22 cellular contexts compared by ENCODE assay signal in genomic region chr22:22075382-22076163, GRCh38.
DNase-seq lines count a peak whose midpoint lies in the region; ATAC-seq and TF ChIP-seq lines count a peak whose summit lies in the region.
"Had no signal": no experiment of that assay in that cellular context is flagged by ENCODE, and none has a peak within 500 bp of the region (broad histone marks: within the 10 kb centered on the region; RNA-seq: fewer than 3 reads in every experiment).

No MANE protein-coding gene starts in this region.

- H3K79me1 ChIP-seq in IMR-90 (ENCODE audit: low read depth in 1 of 2, low read length in 2 of 2) = no peaks in the 10 kb centered on the region

- H3K4ac ChIP-seq in IMR-90 (ENCODE audit: low read depth, low read length) = 0 out of 2 replicates have a peak overlapping the region, but pooled peaks have one; percentile 13

- no peak overlapping the region for H2BK20ac ChIP-seq in IMR-90 (ENCODE audit: low read depth, low read length)

- peaks cover 13% of the 10 kb centered on the region for H3K27me3 ChIP-seq in IMR-90 (ENCODE audit: control insufficient read depth, insufficient read depth, low read length)
- H3K27me3 ChIP-seq in mammary epithelial cell (ENCODE audit: insufficient read depth, low read length) = no peaks in the 10 kb centered on the region
- peaks cover 11% of the 10 kb centered on the region for H3K27me3 ChIP-seq in osteoblast (ENCODE audit: insufficient read depth, low read length)
- H3K27me3 ChIP-seq: BLaER1, thyroid gland had no signal

- H3K4me3 ChIP-seq in IMR-90 (ENCODE audit: insufficient read depth, low read depth, low read length) (no peak overlapping the region), mammary epithelial cell (replicated peaks in 1 of 3; ENCODE audit: insufficient read depth in 1 of 3, low read depth in 2 of 3, low read length in 3 of 3) (no peak overlapping the region), osteoblast (ENCODE audit: insufficient read depth, low read length) (no peak overlapping the region)
- H3K4me3 ChIP-seq: BLaER1, cardiac muscle cell, coronary artery, SJSA1, smooth muscle cell, thyroid gland had no signal

- dilution Hi-C loops in IMR-90 (cut with HindIII; ENCODE audit: low sequenced_read_pairs, unreplicated experiment) = no loop called here
- dilution Hi-C loops in mammary epithelial cell (cut with HindIII; ENCODE audit: low sequenced_read_pairs) = no loop called here

- H2AK5ac ChIP-seq in IMR-90 (ENCODE audit: low read depth, low read length) = no peak overlapping the region

- no peak for TF ChIP-seq POLR2A in IMR-90 (IDR thresholded peaks at IDR 0.05; ENCODE audit: low read depth, low read length)

- H3K4me1 ChIP-seq in IMR-90 (ENCODE audit: control insufficient read depth, insufficient read depth, low read length) (peaks cover 12% of the 10 kb centered on the region; the same call in 1 of the 2 replicates), mammary epithelial cell (ENCODE audit: insufficient read depth, low read length) (peaks cover 39% of the 10 kb centered on the region), osteoblast (ENCODE audit: insufficient read depth, low read length) (no peaks in the 10 kb centered on the region)
- H3K4me1 ChIP-seq: BLaER1, SJSA1 had no signal

- ATAC-seq in IMR-90 (ENCODE audit: low read depth) (peak; percentile 40), GM21619 (IDR thresholded peaks at IDR 0.05; ENCODE audit: unreplicated experiment) (no peak)
- ATAC-seq: WTC11 had no signal

- in situ Hi-C loops in IMR-90 (cut with MboI; ENCODE audit: low sequenced_read_pairs) (no loop called here), mammary epithelial cell (cut with MboI; ENCODE audit: low sequenced_read_pairs in 2 of 2) (no loop called here)

- no peak overlapping the region; the same call in 1 of the 2 replicates for H3K14ac ChIP-seq in IMR-90 (replicated peaks; ENCODE audit: low read depth, low read length)

- no peak overlapping the region for H4K5ac ChIP-seq in IMR-90 (ENCODE audit: low read depth, low read length)

- POLR2A ChIA-PET in IMR-90 (lab: Charles Lee; ENCODE audit: unreplicated experiment) = no interaction called here

- TF ChIP-seq RAD21 in IMR-90 (IDR thresholded peaks at IDR 0.05; ENCODE audit: low read length) = no peak

- TF ChIP-seq CTCF in IMR-90 (conservative IDR thresholded peaks at IDR 0.05; ENCODE audit: low read depth, low read length) = no peak
- TF ChIP-seq CTCF in mammary epithelial cell (conservative IDR thresholded peaks at IDR 0.05 in 1 of 2, IDR thresholded peaks at IDR 0.05 in 1 of 2; ENCODE audit: extremely low read depth in 1 of 2, insufficient read depth in 1 of 2, low read depth in 1 of 2, low read length in 2 of 2) = no peak
- TF ChIP-seq CTCF in osteoblast (IDR thresholded peaks at IDR 0.05; ENCODE audit: extremely low read depth, low read depth, low read length) = no peak

- peaks cover 5% of the 10 kb centered on the region; the same call in 1 of the 2 replicates for H3K9me1 ChIP-seq in IMR-90 (ENCODE audit: insufficient read depth, low read length)

- DNase-seq in IMR-90 = no peak
- no peak for DNase-seq in mammary epithelial cell
- DNase-seq in myocyte (ENCODE audit: low read depth) = peak; percentile 41
- DNase-seq in superior temporal gyrus (ENCODE audit: extremely low spot score) = peak; percentile 10
- no peak for DNase-seq in NCI-H1048 (lab: John Stamatoyannopoulos, UW)
- no peak for DNase-seq in osteoblast (ENCODE audit: insufficient read length, low spot score, missing footprints)
- DNase-seq: activated CD4-positive, alpha-beta T cell treated with anti-CD3 and anti-CD28 coated beads, Interleukin-2, amount 10 ng/mL, durations not matched to agents 24 days and 14 days; activated gamma-delta T cell; activated naive CD8-positive, alpha-beta T cell treated with anti-CD3 and anti-CD28 coated beads for 36 hours; activated T-cell treated with anti-CD3 and anti-CD28 coated beads, Interleukin-2, amount 50 U/mL, for 24 hours; effector memory CD4-positive, alpha-beta T cell; HCEC 1CT; NCI-H1694; T-helper 9 cell; thyroid gland had no signal

- H2AFZ ChIP-seq in IMR-90 (replicated peaks; ENCODE audit: low read length, poor library complexity) (no peak overlapping the region), mammary epithelial cell (ENCODE audit: low read depth, low read length) (peak overlapping the region; percentile 67), osteoblast (ENCODE audit: low read length) (no peak overlapping the region)

- CTCF ChIA-PET in IMR-90 (lab: Yijun Ruan, JAX) (interaction anchor here (1.2 kb wide), 1 partner anchor 35 kb away, joined by 3 read pairs; no protein-coding TSS in a partner anchor), mammary epithelial cell (lab: Charles Lee; ENCODE audit: low non-redundant PET) (interaction anchor here (0.5 kb wide), 1 partner anchor 132 kb away, joined by 8 read pairs; no protein-coding TSS in a partner anchor)

- H3K79me2 ChIP-seq in mammary epithelial cell (ENCODE audit: insufficient read depth, low read length) (no peaks in the 10 kb centered on the region), osteoblast (ENCODE audit: insufficient read depth, low read length) (no peaks in the 10 kb centered on the region)

- no peak overlapping the region for H4K8ac ChIP-seq in IMR-90 (ENCODE audit: low read depth in 2 of 2, low read length in 2 of 2)

- H3K18ac ChIP-seq in IMR-90 (ENCODE audit: low read depth, low read length) = no peak overlapping the region; the same call in 1 of the 2 replicates

- H3K9me3 ChIP-seq in IMR-90 (ENCODE audit: control insufficient read depth, insufficient read depth, low read length) = no peaks in the 10 kb centered on the region
- no peaks in the 10 kb centered on the region for H3K9me3 ChIP-seq in mammary epithelial cell (replicated peaks; ENCODE audit: insufficient read depth, low read length)
- no peaks in the 10 kb centered on the region for H3K9me3 ChIP-seq in osteoblast (ENCODE audit: low read depth, low read length)
- H3K9me3 ChIP-seq: BLaER1, SJSA1, thyroid gland had no signal

- intact Hi-C loops in IMR-90 (cut with micrococcal nuclease) = no loop called here
- intact Hi-C loops in mammary epithelial cell (cut with micrococcal nuclease) = no loop called here

- 61% methylated on average over 2 of the region's 12 CpGs; no CpG with 5 or more reads in 1 of the 2 experiments for WGBS in IMR-90 (ENCODE audit: extremely low coverage in 2 of 2, insufficient read length in 1 of 2), 2 experiments
- 88% methylated on average over 12 of the region's 12 CpGs for WGBS in mammary epithelial cell (ENCODE audit: low coverage, missing lambda C conversion rate)

- H3K56ac ChIP-seq in IMR-90 (ENCODE audit: extremely low read depth, insufficient read depth, low read length) = no peak overlapping the region

- H4K20me1 ChIP-seq in IMR-90 (ENCODE audit: insufficient read depth, low read length) (no peaks in the 10 kb centered on the region), mammary epithelial cell (ENCODE audit: insufficient read depth, low read length) (no peaks in the 10 kb centered on the region), osteoblast (ENCODE audit: insufficient read depth, low read length) (no peaks in the 10 kb centered on the region)
- H4K20me1 ChIP-seq: BLaER1 had no signal

- H3K36me3 ChIP-seq in IMR-90 (ENCODE audit: control insufficient read depth, insufficient read depth, low read length) (no peaks in the 10 kb centered on the region), mammary epithelial cell (ENCODE audit: insufficient read depth, low read length) (no peaks in the 10 kb centered on the region), osteoblast (ENCODE audit: insufficient read depth, low read length) (no peaks in the 10 kb centered on the region)
- H3K36me3 ChIP-seq: BLaER1, cardiac muscle cell, SJSA1, thyroid gland had no signal

- H2AK9ac ChIP-seq in IMR-90 (replicated peaks; ENCODE audit: low read depth, low read length, poor library complexity) = no peak overlapping the region

- H2BK15ac ChIP-seq in IMR-90 (ENCODE audit: low read depth, low read length) = no peak overlapping the region

- H3K4me2 ChIP-seq in IMR-90 (ENCODE audit: low read depth, low read length) = no peak overlapping the region
- H3K4me2 ChIP-seq in mammary epithelial cell (ENCODE audit: insufficient read depth, low read depth, low read length) = peak overlapping the region; percentile 32
- H3K4me2 ChIP-seq in osteoblast (ENCODE audit: insufficient read depth, low read length) = no peak overlapping the region
- H3K4me2 ChIP-seq: BLaER1, smooth muscle cell had no signal

- H3K27ac ChIP-seq in IMR-90 (ENCODE audit: insufficient read depth, low read length) (no peak overlapping the region), mammary epithelial cell (ENCODE audit: insufficient read depth, low read depth, low read length) (peak overlapping the region; percentile 63), osteoblast (ENCODE audit: low read depth, low read length) (no peak overlapping the region)
- H3K27ac ChIP-seq: BLaER1, cardiac muscle cell, SJSA1, thyroid gland had no signal

- H2BK120ac ChIP-seq in IMR-90 (ENCODE audit: low read depth, low read length) = 0 out of 2 replicates have a peak overlapping the region, but pooled peaks have one; percentile 14

- H4K91ac ChIP-seq in IMR-90 (ENCODE audit: insufficient read depth, low read depth, low read length) = no peak overlapping the region

- no peak overlapping the region for H2BK5ac ChIP-seq in IMR-90 (ENCODE audit: low read depth, low read length, poor library complexity, severe bottlenecking)

- BruUV-seq in IMR-90 (replicated peaks; lab: Mats Ljungman, UMichigan) = no TSS peak
- no TSS peak for BruUV-seq in mammary epithelial cell (replicated peaks; lab: Mats Ljungman, UMichigan)

- H3K23ac ChIP-seq in IMR-90 (ENCODE audit: low read depth, low read length) = no peak overlapping the region

- H3K9ac ChIP-seq in IMR-90 (ENCODE audit: low read depth, low read length) = no peak overlapping the region
- no peak overlapping the region for H3K9ac ChIP-seq in mammary epithelial cell (ENCODE audit: insufficient read depth, low read length)
- H3K9ac ChIP-seq: BLaER1 had no signal

TF ChIP-seq in IMR-90, 13 proteins besides CTCF, POLR2A, EP300 and RAD21 (continues in another document):
- TF ChIP-seq CHD1 (IDR thresholded peaks at IDR 0.05; ENCODE audit: low read depth, low read length) (no peak), FOS (IDR thresholded peaks at IDR 0.05; ENCODE audit: low read depth, low read length) (no peak)
- TF ChIP-seq, protein P1, sequence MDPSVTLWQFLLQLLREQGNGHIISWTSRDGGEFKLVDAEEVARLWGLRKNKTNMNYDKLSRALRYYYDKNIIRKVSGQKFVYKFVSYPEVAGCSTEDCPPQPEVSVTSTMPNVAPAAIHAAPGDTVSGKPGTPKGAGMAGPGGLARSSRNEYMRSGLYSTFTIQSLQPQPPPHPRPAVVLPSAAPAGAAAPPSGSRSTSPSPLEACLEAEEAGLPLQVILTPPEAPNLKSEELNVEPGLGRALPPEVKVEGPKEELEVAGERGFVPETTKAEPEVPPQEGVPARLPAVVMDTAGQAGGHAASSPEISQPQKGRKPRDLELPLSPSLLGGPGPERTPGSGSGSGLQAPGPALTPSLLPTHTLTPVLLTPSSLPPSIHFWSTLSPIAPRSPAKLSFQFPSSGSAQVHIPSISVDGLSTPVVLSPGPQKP (IDR thresholded peaks at IDR 0.05; ENCODE audit: borderline replicate concordance, low read depth, low read length) = no peak

Comparison
In these comparisons a context has a peak if more than half of its experiments do, and no peak if none do; other contexts are left out.
1. DNase-seq: peak in myocyte (single experiment) and superior temporal gyrus (single experiment); none in IMR-90 (single experiment), mammary epithelial cell (single experiment), NCI-H1048 (single experiment) and osteoblast (single experiment).